ENCODE assay signal across 8 cellular contexts in genomic region chr7:95690367-95690947, GRCh38.
DNase-seq lines count a peak whose midpoint lies in the region; ATAC-seq and TF ChIP-seq lines count a peak whose summit lies in the region.

No MANE protein-coding gene starts in this region.

- H3K27me3 ChIP-seq in right lobe of liver: no peaks in the 10 kb centered on the region

- 7% methylated on average over 3 of the region's 3 CpGs for WGBS in right lobe of liver (ENCODE audit: insufficient coverage, low coverage, low lambda C conversion rate, missing lambda C conversion rate)

- no peak overlapping the region for H3K27ac ChIP-seq in right lobe of liver

- DNase-seq in Daoy (ENCODE audit: low read depth) (peak; percentile 21), HT1080 (ENCODE audit: low read depth) (peak; percentile 66), NOMO-1 treated with DMSO at 0.1 percent for 48 hours (lab: John Stamatoyannopoulos, UW; ENCODE audit: unreplicated experiment) (peak; percentile 73), dedifferentiated amniotic fluid mesenchymal stem cell (ENCODE audit: extremely low spot score) (peak; percentile 68), right lobe of liver (no peak), occipital lobe (lab: John Stamatoyannopoulos, UW) (no peak)
- no peak for DNase-seq in stimulated activated effector memory CD8-positive, alpha-beta T cell treated with anti-CD3 and anti-CD28 coated beads, Interleukin-12 subunit alpha, Interleukin-12 subunit beta, amount 100 ng/mL, for 72 hours (ENCODE audit: low spot score in 2 of 2)

- no peak overlapping the region for H3K4me3 Mint-ChIP-seq in stimulated activated effector memory CD8-positive, alpha-beta T cell treated with anti-CD3 and anti-CD28 coated beads, Interleukin-12 subunit alpha, Interleukin-12 subunit beta, amount 100 ng/mL, for 72 hours

- no peaks in the 10 kb centered on the region for H3K9me3 ChIP-seq in right lobe of liver

- peak; percentile 87 for ATAC-seq in GM21447 (IDR thresholded peaks at IDR 0.05; ENCODE audit: unreplicated experiment)
- peak; percentile 77 to 83 (median 78) for ATAC-seq in right lobe of liver
- no peak for ATAC-seq in stimulated activated effector memory CD8-positive, alpha-beta T cell treated with anti-CD3 and anti-CD28 coated beads, Interleukin-12 subunit alpha, Interleukin-12 subunit beta, amount 100 ng/mL, for 72 hours

- H3K4me3 ChIP-seq in right lobe of liver: peak overlapping the region in 1 of 3 donors; percentile 24

- TF ChIP-seq POLR2A in right lobe of liver (IDR thresholded peaks at IDR 0.05): no peak

- H3K36me3 ChIP-seq in right lobe of liver: no peaks in the 10 kb centered on the region

- intact Hi-C loops in right lobe of liver (cut with DNase I): no loop called here

- no peaks in the 10 kb centered on the region for H3K4me1 Mint-ChIP-seq in stimulated activated effector memory CD8-positive, alpha-beta T cell treated with anti-CD3 and anti-CD28 coated beads, Interleukin-12 subunit alpha, Interleukin-12 subunit beta, amount 100 ng/mL, for 72 hours

- no peaks in the 10 kb centered on the region for H3K36me3 Mint-ChIP-seq in stimulated activated effector memory CD8-positive, alpha-beta T cell treated with anti-CD3 and anti-CD28 coated beads, Interleukin-12 subunit alpha, Interleukin-12 subunit beta, amount 100 ng/mL, for 72 hours

- H3K4me1 ChIP-seq in right lobe of liver: no peaks in the 10 kb centered on the region

- H3K27ac Mint-ChIP-seq in stimulated activated effector memory CD8-positive, alpha-beta T cell treated with anti-CD3 and anti-CD28 coated beads, Interleukin-12 subunit alpha, Interleukin-12 subunit beta, amount 100 ng/mL, for 72 hours: no peak overlapping the region

- peak; percentile 55 to 73 (median 58) for TF ChIP-seq CTCF in right lobe of liver (IDR thresholded peaks at IDR 0.05)

- no peaks in the 10 kb centered on the region for H3K9me3 Mint-ChIP-seq in stimulated activated effector memory CD8-positive, alpha-beta T cell treated with anti-CD3 and anti-CD28 coated beads, Interleukin-12 subunit alpha, Interleukin-12 subunit beta, amount 100 ng/mL, for 72 hours

Comparison
In these comparisons a context has a peak if more than half of its experiments do, and no peak if none do; other contexts are left out.
1. DNase-seq: peak in Daoy (single experiment), HT1080 (single experiment), NOMO-1 treated with DMSO at 0.1 percent for 48 hours (single experiment) and dedifferentiated amniotic fluid mesenchymal stem cell (single experiment); none in right lobe of liver (0 of 3), stimulated activated effector memory CD8-positive, alpha-beta T cell treated with anti-CD3 and anti-CD28 coated beads, Interleukin-12 subunit alpha, Interleukin-12 subunit beta, amount 100 ng/mL, for 72 hours (0 of 2) and occipital lobe (single experiment).